ENCODE assay signal across 15 cellular contexts in the genomic region with DNA sequence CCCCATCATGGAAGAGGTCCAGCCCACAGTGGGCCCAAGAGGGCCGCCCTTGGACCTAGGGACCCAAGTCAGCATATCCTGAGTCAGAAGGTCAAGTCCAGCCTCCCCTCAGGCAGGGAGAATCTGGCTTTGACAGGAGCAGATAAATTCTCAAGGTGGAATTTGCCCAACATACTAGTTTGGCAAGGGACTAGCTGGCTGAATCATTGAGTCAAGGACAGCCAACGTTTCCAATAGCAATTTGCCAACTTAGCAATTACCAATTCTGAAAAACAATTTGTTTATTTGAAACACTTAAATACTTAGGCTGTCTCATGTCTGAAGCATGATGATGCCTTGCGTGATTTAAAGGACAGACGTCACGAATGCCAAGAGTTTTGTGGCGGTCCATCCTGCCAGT. TPM values are rescaled to one million over a fixed set of nuclear protein-coding genes. Genes with fewer than 3 reads are reported as not detected.
"Had no signal": no experiment of that assay in that cellular context is flagged by ENCODE, and none has a peak within 500 bp of the region (broad histone marks: within the 10 kb centered on the region; RNA-seq: fewer than 3 reads in every experiment).

No MANE protein-coding gene starts in this region.

RNA-seq across cellular contexts. Expression of a gene that starts 2.7 kb away (rescaled TPM):
- total RNA-seq: stomach, subcutaneous adipose tissue, temporal lobe, testis, thoracic aorta, thyroid gland, tibial nerve, transverse colon, upper lobe of left lung, upper lobe of right lung, ureter, urinary bladder, uterus, vagina had no signal
- polyA plus RNA-seq: stomach, thymus, urinary bladder had no signal
